Comparison of ENCODE assay signal across 16 cellular contexts in genomic region chr3:125229168-125229567, GRCh38. TPM values are rescaled to one million over a fixed set of nuclear protein-coding genes. Genes with fewer than 3 reads are reported as not detected.
DNase-seq lines count a peak whose midpoint lies in the region; ATAC-seq and TF ChIP-seq lines count a peak whose summit lies in the region.
"Had no signal": no experiment of that assay in that cellular context is flagged by ENCODE, and none has a peak within 500 bp of the region (broad histone marks: within the 10 kb centered on the region; RNA-seq: fewer than 3 reads in every experiment).

No MANE protein-coding gene starts in this region.

- H3K4me2 ChIP-seq in trophoblast cell (ENCODE audit: low read length) = no peak overlapping the region
- H3K4me2 ChIP-seq: BLaER1 had no signal

- no peak overlapping the region for H3K27ac ChIP-seq in left lung
- no peak overlapping the region for H3K27ac ChIP-seq in trophoblast cell (ENCODE audit: low read depth, low read length)
- H3K27ac ChIP-seq: BLaER1 had no signal

- H4K91ac ChIP-seq in trophoblast cell (ENCODE audit: low read depth, low read length) = no peak overlapping the region

- no peaks in the 10 kb centered on the region for H3K9me3 Mint-ChIP-seq in activated T-cell treated with anti-CD3 and anti-CD28 coated beads, Interleukin-2, amount 50 U/mL, for 24 hours
- H3K9me3 Mint-ChIP-seq: CD14-positive monocyte; CD4-positive, alpha-beta memory T cell had no signal

- no peak overlapping the region for H3K9ac ChIP-seq in trophoblast cell (ENCODE audit: low read length)
- H3K9ac ChIP-seq: BLaER1 had no signal

- H3K9me3 ChIP-seq in left lung (no peaks in the 10 kb centered on the region), trophoblast cell (ENCODE audit: insufficient read depth, low read depth, low read length) (no peaks in the 10 kb centered on the region), MG63 (no peaks in the 10 kb centered on the region)
- H3K9me3 ChIP-seq: BLaER1, HAP-1 had no signal

- intact Hi-C loops in left lung (cut with DNase I) = no loop called here

- no peaks in the 10 kb centered on the region for H3K79me2 ChIP-seq in trophoblast cell (ENCODE audit: control insufficient read depth, insufficient read depth, low read length, poor library complexity)

- H3K27me3 Mint-ChIP-seq in activated T-cell treated with anti-CD3 and anti-CD28 coated beads, Interleukin-2, amount 50 U/mL, for 24 hours = no peaks in the 10 kb centered on the region
- H3K27me3 Mint-ChIP-seq: CD4-positive, alpha-beta memory T cell had no signal

- H3K4ac ChIP-seq in trophoblast cell (ENCODE audit: low read depth, low read length) = no peak overlapping the region

- TF ChIP-seq CTCF in left lung (IDR thresholded peaks at IDR 0.05) = no peak

- H3K18ac ChIP-seq in trophoblast cell (ENCODE audit: low read length) = no peak overlapping the region

- peaks cover 39% of the 10 kb centered on the region for H3K4me1 Mint-ChIP-seq in activated T-cell treated with anti-CD3 and anti-CD28 coated beads, Interleukin-2, amount 50 U/mL, for 24 hours (ENCODE audit: low read depth)
- H3K4me1 Mint-ChIP-seq: CD14-positive monocyte; CD4-positive, alpha-beta memory T cell had no signal

- no peak overlapping the region for H4K12ac ChIP-seq in trophoblast cell (ENCODE audit: low read depth, low read length)

- H3K4me3 ChIP-seq in left lung (no peak overlapping the region), trophoblast cell (ENCODE audit: low read depth, low read length) (no peak overlapping the region), MG63 (no peak overlapping the region)
- H3K4me3 ChIP-seq: BLaER1, HAP-1 had no signal

- H2BK12ac ChIP-seq in trophoblast cell (ENCODE audit: low read length) = no peak overlapping the region

- peak; percentile 91 for ATAC-seq in left lung
- ATAC-seq: HepG2 had no signal

- H3K27me3 ChIP-seq in left lung (no peaks in the 10 kb centered on the region), trophoblast cell (ENCODE audit: insufficient read depth, low read length) (no peaks in the 10 kb centered on the region), MG63 (no peaks in the 10 kb centered on the region)
- H3K27me3 ChIP-seq: BLaER1 had no signal

- no peak overlapping the region for H2BK120ac ChIP-seq in trophoblast cell (ENCODE audit: insufficient read depth, low read length, poor library complexity)

- H4K8ac ChIP-seq in trophoblast cell (ENCODE audit: low read depth, low read length) = no peak overlapping the region

- no peak for DNase-seq in activated T-cell treated with anti-CD3 and anti-CD28 coated beads, Interleukin-2, amount 50 U/mL, for 24 hours
- DNase-seq in activated T-cell treated with anti-CD3 and anti-CD28 coated beads, Interleukin-2, amount 50 U/mL, for 48 hours = no peak
- DNase-seq in left lung = no peak
- DNase-seq in trophoblast cell = peak; percentile 50 to 79
- no peak for DNase-seq in NCI-H2107 treated with DMSO at 0.1 percent for 48 hours (lab: John Stamatoyannopoulos, UW; ENCODE audit: unreplicated experiment)
- DNase-seq in activated CD8-positive, alpha-beta memory T cell treated with anti-CD3 and anti-CD28 coated beads, Interleukin-2, amount 50 U/mL, for 4 hours = no peak
- DNase-seq in MG63 = no peak
- DNase-seq: 8988T; CD4-positive, alpha-beta memory T cell; DMS153; DMS79; GDM1 had no signal

- WGBS in trophoblast cell (ENCODE audit: extremely low coverage, insufficient coverage, insufficient read length) = no CpG with 5 or more reads among the region's 7 CpGs

- H2BK5ac ChIP-seq in trophoblast cell (ENCODE audit: low read depth, low read length, poor library complexity) = no peak overlapping the region

- H3K14ac ChIP-seq in trophoblast cell (ENCODE audit: low read length) = no peak overlapping the region

- H2AK5ac ChIP-seq in trophoblast cell (ENCODE audit: low read length) = no peak overlapping the region

- no peak overlapping the region for H2AFZ ChIP-seq in trophoblast cell (ENCODE audit: insufficient read depth, low read length, poor library complexity)

- no peak overlapping the region for H3K4me3 Mint-ChIP-seq in activated T-cell treated with anti-CD3 and anti-CD28 coated beads, Interleukin-2, amount 50 U/mL, for 24 hours
- H3K4me3 Mint-ChIP-seq: CD14-positive monocyte; CD4-positive, alpha-beta memory T cell had no signal

- H3K23ac ChIP-seq in trophoblast cell (ENCODE audit: low read length) = no peak overlapping the region

- peaks cover 58% of the 10 kb centered on the region for H3K36me3 Mint-ChIP-seq in activated T-cell treated with anti-CD3 and anti-CD28 coated beads, Interleukin-2, amount 50 U/mL, for 24 hours (ENCODE audit: low read depth)

- no peaks in the 10 kb centered on the region for H3K4me1 ChIP-seq in left lung
- peaks cover 0 to 2% of the 10 kb centered on the region in 2 experiments for H3K4me1 ChIP-seq in trophoblast cell (ENCODE audit: control insufficient read depth in 1 of 2, insufficient read depth in 2 of 2, low read length in 2 of 2)
- H3K4me1 ChIP-seq: BLaER1 had no signal

- H3K36me3 ChIP-seq in left lung (peaks cover 0 to 26% of the 10 kb centered on the region in 2 donors), trophoblast cell (ENCODE audit: control insufficient read depth in 1 of 2, insufficient read depth in 2 of 2, low read length in 2 of 2) (peaks cover 0 to 5% of the 10 kb centered on the region in 2 experiments), MG63 (peaks cover 53% of the 10 kb centered on the region)

- peak overlapping the region; percentile 18 for H3K27ac Mint-ChIP-seq in activated T-cell treated with anti-CD3 and anti-CD28 coated beads, Interleukin-2, amount 50 U/mL, for 24 hours
- H3K27ac Mint-ChIP-seq: CD14-positive monocyte had no signal

- no peaks in the 10 kb centered on the region for H3K79me1 ChIP-seq in trophoblast cell (ENCODE audit: low read length)

RNA-seq across cellular contexts. Expression of gene SLC12A8, which starts 16.6 kb away (rescaled TPM):
- 10 to 100 TPM in 1 of 2 donors, 1 to 10 TPM in 1; 9.0 to 17.1 TPM for total RNA-seq in left lung
- 2.3 and 2.7 TPM in 2 replicates for polyA plus RNA-seq in trophoblast cell (2013)
- total RNA-seq in MG63 (2014; rRNA removed; shearing (Covaris generic); ENCODE audit: low replicate concordance) = 28.7 and 52.7 TPM in 2 replicates
- total RNA-seq: CD4-positive, alpha-beta memory T cell had no signal
- polyA plus RNA-seq: CD4-positive, alpha-beta memory T cell had no signal

Comparison
In these comparisons a context has a peak if more than half of its experiments do, and no peak if none do; other contexts are left out.
1. DNase-seq: peak in trophoblast cell (2 of 2); none in activated T-cell treated with anti-CD3 and anti-CD28 coated beads, Interleukin-2, amount 50 U/mL, for 24 hours (single experiment), activated T-cell treated with anti-CD3 and anti-CD28 coated beads, Interleukin-2, amount 50 U/mL, for 48 hours (0 of 2), left lung (0 of 2), NCI-H2107 treated with DMSO at 0.1 percent for 48 hours (single experiment), activated CD8-positive, alpha-beta memory T cell treated with anti-CD3 and anti-CD28 coated beads, Interleukin-2, amount 50 U/mL, for 4 hours (single experiment) and MG63 (single experiment).